In genomic region chr18:2147424-2147823, GRCh38 we compare ENCODE assay signal across 30 cellular contexts.
DNase-seq lines count a peak whose midpoint lies in the region; TF ChIP-seq lines count a peak whose summit lies in the region.
"Had no signal": no experiment of that assay in that cellular context is flagged by ENCODE, and none has a peak within 500 bp of the region (broad histone marks: within the 10 kb centered on the region; RNA-seq: fewer than 3 reads in every experiment).

No MANE protein-coding gene starts in this region.

- H3K36me3 ChIP-seq in mammary epithelial cell (ENCODE audit: insufficient read depth, low read length): no peaks in the 10 kb centered on the region
- H3K36me3 ChIP-seq: gastroesophageal sphincter, ovary, vagina, WERI-Rb-1 had no signal

- H3K27me3 Mint-ChIP-seq in mesothelial cell of epicardium (ENCODE audit: low read depth) (no peaks in the 10 kb centered on the region), endothelial cell (ENCODE audit: unreplicated experiment) (no peaks in the 10 kb centered on the region)

- DNase-seq in Daoy (ENCODE audit: low read depth) (peak; percentile 7), NCI-H69 (lab: John Stamatoyannopoulos, UW) (peak; percentile 50), mammary epithelial cell (no peak), mesothelial cell of epicardium (ENCODE audit: low spot score in 2 of 2, unreplicated experiment in 2 of 2) (no peak), endothelial cell (ENCODE audit: low spot score) (no peak), hepatic stellate cell (ENCODE audit: low spot score) (no peak), GM19238 (ENCODE audit: insufficient read length, low spot score) (no peak), CD1c-positive myeloid dendritic cell (ENCODE audit: extremely low spot score) (no peak)
- DNase-seq: activated CD4-positive, alpha-beta T cell treated with anti-CD3 and anti-CD28 coated beads, Interleukin-2, amount 50 U/mL, for 1 hour; activated naive CD4-positive, alpha-beta T cell treated with anti-CD3 and anti-CD28 coated beads, Interleukin-2, amount 50 U/mL, for 16 hours; CD8-positive, alpha-beta memory T cell; cerebellar nuclear complex; GOT3; islet precursor cell; NCI-H1092; NCI-H2029; NCI-H2227 treated with DMSO at 0.1 percent for 48 hours; NCI-H748 treated with DMSO at 0.1 percent for 48 hours; nephron progenitor cell; ovary; stimulated activated CD4-positive, alpha-beta T cell treated with anti-CD3 and anti-CD28 coated beads, Interleukin-4, amount 100 ng/mL, for 24 hours; stimulated activated naive B cell treated with anti-CD40 and anti-IgM and Interleukin-4, amounts not matched to agents 10 μg/mL and 1 μg/mL and 100 μg/mL, for 72 hours; testis; WERI-Rb-1 had no signal

- in situ Hi-C loops in mammary epithelial cell (cut with MboI; ENCODE audit: low sequenced_read_pairs in 2 of 2): no loop called here

- H3K27ac Mint-ChIP-seq in mesothelial cell of epicardium (peak overlapping the region; percentile 28), endothelial cell (ENCODE audit: unreplicated experiment) (no peak overlapping the region)
- H3K27ac Mint-ChIP-seq: activated T-helper 1 cell treated with anti-CD3 and anti-CD28 coated beads, Interleukin-12 subunit alpha, Interleukin-12 subunit beta, Interleukin-2, Interleukin-4 antibody, amounts not matched to agents 30 ng/mL and 10 ng/mL and 1 ng/mL, durations not matched to agents 14 hours and 24 hours and 36 hours; CD8-positive, alpha-beta memory T cell; nephron progenitor cell; stimulated activated naive B cell treated with anti-CD40 and anti-IgM and Interleukin-4, amounts not matched to agents 10 μg/mL and 1 μg/mL and 100 μg/mL, for 72 hours had no signal

- CTCF ChIA-PET in mammary epithelial cell (lab: Charles Lee; ENCODE audit: low non-redundant PET): interaction anchor here (0.5 kb wide), 1 partner anchor 178 kb away, joined by 15 read pairs; no protein-coding TSS in a partner anchor

- no peaks in the 10 kb centered on the region for H3K79me2 ChIP-seq in mammary epithelial cell (ENCODE audit: insufficient read depth, low read length)

- no peak overlapping the region for H3K4me3 ChIP-seq in mammary epithelial cell (replicated peaks in 1 of 3; ENCODE audit: insufficient read depth in 1 of 3, low read depth in 2 of 3, low read length in 3 of 3)
- H3K4me3 ChIP-seq: gastroesophageal sphincter, GM12878, mucosa of descending colon, ovary, testis, vagina had no signal

- dilution Hi-C loops in mammary epithelial cell (cut with HindIII; ENCODE audit: low sequenced_read_pairs): no loop called here

- H3K4me1 ChIP-seq in mammary epithelial cell (ENCODE audit: insufficient read depth, low read length): peaks cover 19% of the 10 kb centered on the region
- H3K4me1 ChIP-seq: gastroesophageal sphincter, testis had no signal

- H4K20me1 ChIP-seq in mammary epithelial cell (ENCODE audit: insufficient read depth, low read length): no peaks in the 10 kb centered on the region

- 84% methylated on average over 6 of the region's 6 CpGs for WGBS in mammary epithelial cell (ENCODE audit: low coverage, missing lambda C conversion rate)

- no peak overlapping the region for H3K27ac ChIP-seq in mammary epithelial cell (ENCODE audit: insufficient read depth, low read depth, low read length)
- H3K27ac ChIP-seq: gastroesophageal sphincter, HL-60, ovary, testis, vagina, WERI-Rb-1 had no signal

- H3K9ac ChIP-seq in mammary epithelial cell (ENCODE audit: insufficient read depth, low read length): no peak overlapping the region

- peak overlapping the region; percentile 15 for H3K4me2 ChIP-seq in mammary epithelial cell (ENCODE audit: insufficient read depth, low read depth, low read length)

- intact Hi-C loops in mammary epithelial cell (cut with micrococcal nuclease): no loop called here

- no peaks in the 10 kb centered on the region for H3K36me3 Mint-ChIP-seq in mesothelial cell of epicardium
- H3K36me3 Mint-ChIP-seq in endothelial cell (ENCODE audit: low read depth, unreplicated experiment): no peaks in the 10 kb centered on the region
- H3K36me3 Mint-ChIP-seq: CD8-positive, alpha-beta memory T cell; stimulated activated naive B cell treated with anti-CD40 and anti-IgM and Interleukin-4, amounts not matched to agents 10 μg/mL and 1 μg/mL and 100 μg/mL, for 72 hours had no signal

- H3K9me3 Mint-ChIP-seq in mesothelial cell of epicardium (no peaks in the 10 kb centered on the region), endothelial cell (ENCODE audit: unreplicated experiment) (no peaks in the 10 kb centered on the region)
- H3K9me3 Mint-ChIP-seq: activated T-helper 1 cell treated with anti-CD3 and anti-CD28 coated beads, Interleukin-12 subunit alpha, Interleukin-12 subunit beta, Interleukin-2, Interleukin-4 antibody, amounts not matched to agents 30 ng/mL and 10 ng/mL and 1 ng/mL, durations not matched to agents 14 hours and 24 hours and 36 hours; CD8-positive, alpha-beta memory T cell; nephron progenitor cell; stimulated activated naive B cell treated with anti-CD40 and anti-IgM and Interleukin-4, amounts not matched to agents 10 μg/mL and 1 μg/mL and 100 μg/mL, for 72 hours had no signal

- no peaks in the 10 kb centered on the region for H3K27me3 ChIP-seq in mammary epithelial cell (ENCODE audit: insufficient read depth, low read length)
- H3K27me3 ChIP-seq: gastroesophageal sphincter, ovary, testis, vagina had no signal

- no TSS peak for BruUV-seq in mammary epithelial cell (replicated peaks; lab: Mats Ljungman, UMichigan)

- peaks cover 3% of the 10 kb centered on the region for H3K9me3 ChIP-seq in mammary epithelial cell (replicated peaks; ENCODE audit: insufficient read depth, low read length)
- H3K9me3 ChIP-seq: mucosa of descending colon, testis, vagina had no signal

- peaks cover 20% of the 10 kb centered on the region for H3K4me1 Mint-ChIP-seq in mesothelial cell of epicardium
- no peaks in the 10 kb centered on the region for H3K4me1 Mint-ChIP-seq in endothelial cell (ENCODE audit: unreplicated experiment)
- H3K4me1 Mint-ChIP-seq: CD8-positive, alpha-beta memory T cell; stimulated activated naive B cell treated with anti-CD40 and anti-IgM and Interleukin-4, amounts not matched to agents 10 μg/mL and 1 μg/mL and 100 μg/mL, for 72 hours had no signal

- TF ChIP-seq CTCF in mammary epithelial cell (conservative IDR thresholded peaks at IDR 0.05 in 1 of 2, IDR thresholded peaks at IDR 0.05 in 1 of 2; ENCODE audit: extremely low read depth in 1 of 2, insufficient read depth in 1 of 2, low read depth in 1 of 2, low read length in 2 of 2): no peak
- TF ChIP-seq CTCF in mesothelial cell of epicardium (IDR thresholded peaks at IDR 0.05; ENCODE audit: unreplicated experiment): no peak
- no peak for TF ChIP-seq CTCF in endothelial cell (IDR thresholded peaks at IDR 0.05; ENCODE audit: unreplicated experiment)

- no peak overlapping the region for H3K4me3 Mint-ChIP-seq in mesothelial cell of epicardium
- H3K4me3 Mint-ChIP-seq in endothelial cell (ENCODE audit: unreplicated experiment): no peak overlapping the region
- H3K4me3 Mint-ChIP-seq: activated T-helper 1 cell treated with anti-CD3 and anti-CD28 coated beads, Interleukin-12 subunit alpha, Interleukin-12 subunit beta, Interleukin-2, Interleukin-4 antibody, amounts not matched to agents 30 ng/mL and 10 ng/mL and 1 ng/mL, durations not matched to agents 14 hours and 24 hours and 36 hours; CD8-positive, alpha-beta memory T cell; nephron progenitor cell; stimulated activated naive B cell treated with anti-CD40 and anti-IgM and Interleukin-4, amounts not matched to agents 10 μg/mL and 1 μg/mL and 100 μg/mL, for 72 hours had no signal

- no peak overlapping the region for H2AFZ ChIP-seq in mammary epithelial cell (ENCODE audit: low read depth, low read length)

Comparison
In these comparisons a context has a peak if more than half of its experiments do, and no peak if none do; other contexts are left out.
1. DNase-seq: peak in Daoy (single experiment) and NCI-H69 (single experiment); none in mammary epithelial cell (single experiment), mesothelial cell of epicardium (0 of 2), endothelial cell (single experiment), hepatic stellate cell (single experiment), GM19238 (single experiment) and CD1c-positive myeloid dendritic cell (single experiment).